ENCODE assay signal across 8 cellular contexts in the genomic region with DNA sequence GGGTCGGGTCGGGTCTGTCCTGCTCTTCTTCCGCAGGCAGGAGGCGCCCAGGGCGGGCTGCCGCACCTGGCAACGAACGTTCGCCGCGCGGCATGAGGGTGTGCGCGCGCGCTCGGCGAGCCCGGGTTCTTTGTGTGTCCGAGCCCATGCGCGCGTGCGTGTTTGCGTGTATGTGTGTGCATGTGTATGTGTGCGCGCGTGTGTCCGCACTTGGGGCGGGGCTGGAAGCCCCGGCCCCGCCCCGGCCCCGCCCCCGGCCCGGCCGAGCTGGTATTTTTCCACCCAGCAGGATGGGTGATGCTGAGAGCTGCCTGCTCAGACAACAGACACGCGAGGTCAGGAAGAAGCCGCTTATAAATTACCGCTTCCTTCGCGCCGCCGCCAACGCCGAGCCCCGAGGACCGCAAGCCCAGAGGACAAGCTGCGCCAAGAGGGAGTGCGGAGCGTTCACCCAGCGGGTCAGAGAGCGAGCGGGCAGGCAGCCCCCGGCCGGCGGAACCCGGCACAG. TPM values are rescaled to one million over a fixed set of nuclear protein-coding genes. Genes with fewer than 3 reads are reported as not detected.
DNase-seq lines count a peak whose midpoint lies in the region; ATAC-seq and TF ChIP-seq lines count a peak whose summit lies in the region.

Gene SLC6A6, plus strand, starts transcription at position 303 of the 508 bp plus-strand sequence. CDS start 41,029 bp downstream, outside the sequence.

- H3K27ac ChIP-seq in left ventricle myocardium inferior (replicated peaks) = peak within 1 kb of the TSS; percentile 91
- H3K27ac ChIP-seq in prostate gland = peak within 1 kb of the TSS; percentile 75 to 79

- H3K4me3 ChIP-seq in left ventricle myocardium inferior (peak within 1 kb of the TSS; percentile 86), prostate gland (peak within 1 kb of the TSS; percentile 46 to 50)

- H3K4me1 ChIP-seq in left ventricle myocardium inferior = peaks cover 54% of the 10 kb centered on the region
- peaks cover 11% of the 10 kb centered on the region for H3K4me1 ChIP-seq in prostate gland (replicated peaks)

- H3K36me3 ChIP-seq in left ventricle myocardium inferior (no peaks in the 10 kb centered on the region), prostate gland (no peaks in the 10 kb centered on the region)

- H3K9me3 ChIP-seq in left ventricle myocardium inferior (replicated peaks) (no peaks in the 10 kb centered on the region), prostate gland (no peaks in the 10 kb centered on the region)

- TF ChIP-seq CTCF in GM13977 (IDR thresholded peaks at IDR 0.05; ENCODE audit: extremely low read depth, insufficient read depth, missing control alignments) = peak; percentile 51
- TF ChIP-seq CTCF in left ventricle myocardium inferior (IDR thresholded peaks at IDR 0.05; ENCODE audit: borderline replicate concordance) = peak; percentile 49
- peak in 3 of 4 experiments; percentile 64 to 74 (median 71) for TF ChIP-seq CTCF in prostate gland (IDR thresholded peaks at IDR 0.05)

- peak; percentile 37 for TF ChIP-seq POLR2A in prostate gland (IDR thresholded peaks at IDR 0.05)

- in situ Hi-C loops in GM13977 (cut with MboI; ENCODE audit: low pct_unique_long_range_greater_than_20kb, low sequenced_read_pairs, unreplicated experiment) = no loop called here

- WGBS in prostate gland = 2% methylated on average over 22 of the region's 59 CpGs

- no peaks in the 10 kb centered on the region for H3K27me3 ChIP-seq in left ventricle myocardium inferior (ENCODE audit: low read depth)
- H3K27me3 ChIP-seq in prostate gland (replicated peaks; ENCODE audit: insufficient read depth) = no peaks in the 10 kb centered on the region

- ATAC-seq in HG02870 (IDR thresholded peaks at IDR 0.05; ENCODE audit: unreplicated experiment) = peak; percentile 72

- intact Hi-C loops in T-helper 1 cell treated with Interleukin-12 subunit alpha and Interleukin-12 subunit beta and Interleukin-4 antibody, amounts not matched to agents 30 ng/mL and 1 ng/mL, for 36 hours (cut with micrococcal nuclease) = loop anchor here (1.0 to 10.0 kb wide), 13 partner anchors 25 to 918 kb away; partner anchors contain the start of genes CCDC174, CHCHD4, HDAC11 and LSM3
- intact Hi-C loops in left ventricle myocardium inferior (cut with micrococcal nuclease) = no loop called here
- intact Hi-C loops in prostate gland (cut with DNase I) = loop anchor here (5.0 kb wide), 1 partner anchor 50 kb away; no protein-coding TSS in a partner anchor

- DNase-seq in GM13977 (ENCODE audit: low spot score) (peak; percentile 96), NCI-H146 treated with DMSO at 0.1 percent for 48 hours (lab: John Stamatoyannopoulos, UW; ENCODE audit: unreplicated experiment) (peak; percentile 77), amniotic stem cell (lab: John Stamatoyannopoulos, UW) (peak; percentile 78), left ventricle myocardium inferior (peak; percentile 93), prostate gland (ENCODE audit: low spot score) (peak; percentile 95), ureter (ENCODE audit: low spot score) (peak; percentile 94)

RNA-seq across cellular contexts. Expression of gene SLC6A6, which starts in this region (rescaled TPM):
- 43.3 and 43.7 TPM in 2 replicates for total RNA-seq in T-helper 1 cell treated with Interleukin-12 subunit alpha and Interleukin-12 subunit beta and Interleukin-4 antibody, amounts not matched to agents 30 ng/mL and 1 ng/mL, for 36 hours
- total RNA-seq in left ventricle myocardium inferior (35.4 TPM), prostate gland (10 to 100 TPM in 1 of 2 donors, 1 to 10 TPM in 1; 6.9 to 24.5 TPM), ureter (19.4 TPM)

Comparison
In these comparisons a context has a peak if more than half of its experiments do, and no peak if none do; other contexts are left out.
1. Peak in every context shown above with its lines: DNase-seq, ATAC-seq, H3K4me3 ChIP-seq and H3K27ac ChIP-seq.